ENCODE assay signal across 8 cellular contexts in genomic region chr11:86151188-86152005, GRCh38.
DNase-seq lines count a peak whose midpoint lies in the region; ATAC-seq and TF ChIP-seq lines count a peak whose summit lies in the region.

No MANE protein-coding gene starts in this region.

- no peak for TF ChIP-seq CTCF in VCaP (conservative IDR thresholded peaks at IDR 0.05)
- no peak for TF ChIP-seq CTCF in progenitor cell of endocrine pancreas (IDR thresholded peaks at IDR 0.05; ENCODE audit: unreplicated experiment)

- H3K36me3 Mint-ChIP-seq in progenitor cell of endocrine pancreas (ENCODE audit: insufficient read depth): no peaks in the 10 kb centered on the region

- no peak overlapping the region for H3K4me3 ChIP-seq in skeletal muscle tissue (ENCODE audit: low read length in 3 of 3)

- peaks cover 15 to 18% (median 17%) of the 10 kb centered on the region in 3 donors for H3K4me1 ChIP-seq in skeletal muscle tissue (ENCODE audit: control insufficient read depth in 3 of 3, insufficient read depth in 3 of 3, low read length in 3 of 3)

- no peaks in the 10 kb centered on the region for H3K9me3 ChIP-seq in skeletal muscle tissue (ENCODE audit: control insufficient read depth in 3 of 3, low read length in 3 of 3)

- no peaks in the 10 kb centered on the region for H3K36me3 ChIP-seq in skeletal muscle tissue (ENCODE audit: control insufficient read depth in 3 of 3, insufficient read depth in 3 of 3, low read length in 3 of 3)

- H3K27ac Mint-ChIP-seq in progenitor cell of endocrine pancreas: no peak overlapping the region

- no peaks in the 10 kb centered on the region for H3K9me3 Mint-ChIP-seq in progenitor cell of endocrine pancreas (ENCODE audit: low read depth)

- H3K4me3 Mint-ChIP-seq in progenitor cell of endocrine pancreas (ENCODE audit: low read depth): no peak overlapping the region

- intact Hi-C loops in left ventricle myocardium superior (cut with micrococcal nuclease): no loop called here

- no peaks in the 10 kb centered on the region for H3K27me3 Mint-ChIP-seq in progenitor cell of endocrine pancreas

- no peaks in the 10 kb centered on the region for H3K27me3 ChIP-seq in skeletal muscle tissue (ENCODE audit: control insufficient read depth in 3 of 3, insufficient read depth in 3 of 3, low read length in 3 of 3)

- H3K27ac ChIP-seq in VCaP: peak overlapping the region; percentile 38
- H3K27ac ChIP-seq in skeletal muscle tissue (ENCODE audit: low read depth, low read length): peak overlapping the region; percentile 36

- H3K9ac ChIP-seq in skeletal muscle tissue (ENCODE audit: low read depth in 1 of 3, low read length in 3 of 3): peak overlapping the region in 1 of 3 donors; percentile 2

- ATAC-seq in HG02678 (IDR thresholded peaks at IDR 0.05; ENCODE audit: unreplicated experiment) (peak; percentile 58), left ventricle myocardium superior (peak; percentile 83)

- peaks cover 3% of the 10 kb centered on the region for H3K4me1 Mint-ChIP-seq in progenitor cell of endocrine pancreas (ENCODE audit: low read depth)

- peak; percentile 23 for DNase-seq in GM03348 (ENCODE audit: low spot score)
- peak; percentile 58 for DNase-seq in left ventricle myocardium superior
- DNase-seq in progenitor cell of endocrine pancreas (ENCODE audit: low spot score, unreplicated experiment): no peak
- no peak for DNase-seq in effector CD4-positive, alpha-beta T cell
- DNase-seq in LoVo (ENCODE audit: low spot score): no peak

Comparison
In these comparisons a context has a peak if more than half of its experiments do, and no peak if none do; other contexts are left out.
1. DNase-seq: peak in GM03348 (single experiment) and left ventricle myocardium superior (single experiment); none in progenitor cell of endocrine pancreas (single experiment), effector CD4-positive, alpha-beta T cell (single experiment) and LoVo (single experiment).